17 cellular contexts compared by ENCODE assay signal in genomic region chr4:8905236-8905772, GRCh38. TPM values are rescaled to one million over a fixed set of nuclear protein-coding genes. Genes with fewer than 3 reads are reported as not detected.
DNase-seq lines count a peak whose midpoint lies in the region; TF ChIP-seq lines count a peak whose summit lies in the region.
"Had no signal": no experiment of that assay in that cellular context is flagged by ENCODE, and none has a peak within 500 bp of the region (broad histone marks: within the 10 kb centered on the region; RNA-seq: fewer than 3 reads in every experiment).

No MANE protein-coding gene starts in this region.

- H3K27me3 Mint-ChIP-seq in activated naive CD4-positive, alpha-beta T cell treated with anti-CD3 and anti-CD28 coated beads, Interleukin-2, amount 10 ng/mL, durations not matched to agents 7 days and 5 days, result no peaks in the 10 kb centered on the region
- no peaks in the 10 kb centered on the region for H3K27me3 Mint-ChIP-seq in activated naive CD4-positive, alpha-beta T cell treated with anti-CD3 and anti-CD28 coated beads for 36 hours (ENCODE audit: low read depth)
- peaks cover 17% of the 10 kb centered on the region for H3K27me3 Mint-ChIP-seq in glutamatergic neuron (ENCODE audit: unreplicated experiment)

- peak; percentile 8 for DNase-seq in activated naive CD4-positive, alpha-beta T cell treated with anti-CD3 and anti-CD28 coated beads, Interleukin-2, amount 10 ng/mL, durations not matched to agents 7 days and 5 days
- DNase-seq in activated naive CD4-positive, alpha-beta T cell treated with anti-CD3 and anti-CD28 coated beads for 36 hours, result no peak
- DNase-seq in H7, result peak; percentile 34
- peak; percentile 11 for DNase-seq in glutamatergic neuron
- peak; percentile 36 for DNase-seq in sigmoid colon
- no peak for DNase-seq in HuH-7 (ENCODE audit: low spot score)
- no peak for DNase-seq in NCI-H187 treated with DMSO at 0.1 percent for 48 hours (lab: John Stamatoyannopoulos, UW)
- DNase-seq in cortex of kidney (lab: John Stamatoyannopoulos, UW), result no peak
- DNase-seq: IMR-90, Kasumi-1, NCI-H1105 treated with DMSO at 0.1 percent for 48 hours, NCI-H2029 treated with DMSO at 0.1 percent for 48 hours, NCI-H524 had no signal

- no peaks in the 10 kb centered on the region for H3K4me1 ChIP-seq in sigmoid colon
- H3K4me1 ChIP-seq: Caco-2, HAP-1 had no signal

- TF ChIP-seq CTCF in glutamatergic neuron (IDR thresholded peaks at IDR 0.05; ENCODE audit: partially characterized antibody, unreplicated experiment) (no peak), sigmoid colon (IDR thresholded peaks at IDR 0.05) (no peak)

- H3K4me1 Mint-ChIP-seq in activated naive CD4-positive, alpha-beta T cell treated with anti-CD3 and anti-CD28 coated beads, Interleukin-2, amount 10 ng/mL, durations not matched to agents 7 days and 5 days, result no peaks in the 10 kb centered on the region
- H3K4me1 Mint-ChIP-seq in activated naive CD4-positive, alpha-beta T cell treated with anti-CD3 and anti-CD28 coated beads for 36 hours (ENCODE audit: low read depth), result no peaks in the 10 kb centered on the region
- H3K4me1 Mint-ChIP-seq in glutamatergic neuron (ENCODE audit: low read depth, unreplicated experiment), result no peaks in the 10 kb centered on the region
- H3K4me1 Mint-ChIP-seq: CD14-positive monocyte had no signal

- no peak overlapping the region for H3K4me3 Mint-ChIP-seq in activated naive CD4-positive, alpha-beta T cell treated with anti-CD3 and anti-CD28 coated beads, Interleukin-2, amount 10 ng/mL, durations not matched to agents 7 days and 5 days
- no peak overlapping the region for H3K4me3 Mint-ChIP-seq in activated naive CD4-positive, alpha-beta T cell treated with anti-CD3 and anti-CD28 coated beads for 36 hours
- H3K4me3 Mint-ChIP-seq in glutamatergic neuron (ENCODE audit: unreplicated experiment), result no peak overlapping the region
- H3K4me3 Mint-ChIP-seq: CD14-positive monocyte had no signal

- no peaks in the 10 kb centered on the region for H3K36me3 ChIP-seq in H7 (replicated peaks; ENCODE audit: control insufficient read depth, insufficient read depth, low read length)
- H3K36me3 ChIP-seq in sigmoid colon, result no peaks in the 10 kb centered on the region
- H3K36me3 ChIP-seq: HAP-1 had no signal

- H3K4me3 ChIP-seq in H7 (ENCODE audit: insufficient read depth, low read depth, low read length) (no peak overlapping the region), sigmoid colon (no peak overlapping the region)
- H3K4me3 ChIP-seq: A549, HAP-1 had no signal

- WGBS in sigmoid colon, 2 donors, result 80 to 82% methylated on average over 20 of the region's 20 CpGs

- intact Hi-C loops in activated naive CD4-positive, alpha-beta T cell treated with anti-CD3 and anti-CD28 coated beads for 36 hours (cut with micrococcal nuclease), result no loop called here
- intact Hi-C loops in sigmoid colon (cut with DNase I), result no loop called here

- no peak for TF ChIP-seq POLR2A in sigmoid colon (IDR thresholded peaks at IDR 0.05)

- no peak overlapping the region for H3K27ac ChIP-seq in sigmoid colon
- H3K27ac ChIP-seq: A549 had no signal

- H3K9me3 ChIP-seq in sigmoid colon, result peaks cover 3 to 17% (median 13%) of the 10 kb centered on the region in 4 donors
- H3K9me3 ChIP-seq: Caco-2, HAP-1 had no signal

- H3K27me3 ChIP-seq in H7 (ENCODE audit: control insufficient read depth, insufficient read depth, low read length), result no peaks in the 10 kb centered on the region; the same call in 1 of the 2 replicates
- peaks cover 0 to 32% (median 7%) of the 10 kb centered on the region in 3 donors for H3K27me3 ChIP-seq in sigmoid colon

- peaks cover 1% of the 10 kb centered on the region for H3K36me3 Mint-ChIP-seq in activated naive CD4-positive, alpha-beta T cell treated with anti-CD3 and anti-CD28 coated beads, Interleukin-2, amount 10 ng/mL, durations not matched to agents 7 days and 5 days
- peaks cover 1% of the 10 kb centered on the region for H3K36me3 Mint-ChIP-seq in activated naive CD4-positive, alpha-beta T cell treated with anti-CD3 and anti-CD28 coated beads for 36 hours (ENCODE audit: low read depth)
- peaks cover 17% of the 10 kb centered on the region for H3K36me3 Mint-ChIP-seq in glutamatergic neuron (ENCODE audit: unreplicated experiment)
- H3K36me3 Mint-ChIP-seq: CD14-positive monocyte had no signal

- CTCF ChIA-PET in activated naive CD4-positive, alpha-beta T cell treated with anti-CD3 and anti-CD28 coated beads, Interleukin-2, amount 10 ng/mL, durations not matched to agents 7 days and 5 days (lab: Charles Lee), result no interaction called here
- CTCF ChIA-PET in activated naive CD4-positive, alpha-beta T cell treated with anti-CD3 and anti-CD28 coated beads for 36 hours (lab: Charles Lee), result no interaction called here

- peaks cover 15% of the 10 kb centered on the region for H3K9me3 Mint-ChIP-seq in activated naive CD4-positive, alpha-beta T cell treated with anti-CD3 and anti-CD28 coated beads, Interleukin-2, amount 10 ng/mL, durations not matched to agents 7 days and 5 days
- H3K9me3 Mint-ChIP-seq in activated naive CD4-positive, alpha-beta T cell treated with anti-CD3 and anti-CD28 coated beads for 36 hours, result peaks cover 11% of the 10 kb centered on the region
- H3K9me3 Mint-ChIP-seq in glutamatergic neuron (ENCODE audit: unreplicated experiment), result peaks cover 11% of the 10 kb centered on the region

- no peak for TF ChIP-seq EP300 in sigmoid colon (IDR thresholded peaks at IDR 0.05)

- no peak overlapping the region for H3K27ac Mint-ChIP-seq in activated naive CD4-positive, alpha-beta T cell treated with anti-CD3 and anti-CD28 coated beads, Interleukin-2, amount 10 ng/mL, durations not matched to agents 7 days and 5 days
- H3K27ac Mint-ChIP-seq in activated naive CD4-positive, alpha-beta T cell treated with anti-CD3 and anti-CD28 coated beads for 36 hours, result no peak overlapping the region
- no peak overlapping the region for H3K27ac Mint-ChIP-seq in glutamatergic neuron (ENCODE audit: unreplicated experiment)
- H3K27ac Mint-ChIP-seq: CD14-positive monocyte had no signal

RNA-seq across cellular contexts. Expression of gene HMX1, which starts 33.7 kb away (rescaled TPM):
- not detected for total RNA-seq in activated naive CD4-positive, alpha-beta T cell treated with anti-CD3 and anti-CD28 coated beads for 36 hours
- total RNA-seq in H7 (2014; rRNA removed; shearing (Covaris generic)), result 2.0 and 4.4 TPM in 2 replicates
- 1.7 TPM for total RNA-seq in glutamatergic neuron (ENCODE audit: unreplicated experiment)
- total RNA-seq in sigmoid colon, result 1 to 10 TPM in 2 of 4 donors, not detected in 2; 1.1 to 1.7 TPM
- not detected for polyA plus RNA-seq in sigmoid colon
- total RNA-seq: IMR-90 had no signal
- polyA plus RNA-seq: CD14-positive monocyte, IMR-90 had no signal

Comparison
In these comparisons a context has a peak if more than half of its experiments do, and no peak if none do; other contexts are left out.
1. DNase-seq: peak in activated naive CD4-positive, alpha-beta T cell treated with anti-CD3 and anti-CD28 coated beads, Interleukin-2, amount 10 ng/mL, durations not matched to agents 7 days and 5 days (single experiment), H7 (single experiment), glutamatergic neuron (single experiment) and sigmoid colon (single experiment); none in activated naive CD4-positive, alpha-beta T cell treated with anti-CD3 and anti-CD28 coated beads for 36 hours (single experiment), HuH-7 (single experiment), NCI-H187 treated with DMSO at 0.1 percent for 48 hours (single experiment) and cortex of kidney (single experiment).